ENCODE assay signal across 14 cellular contexts in genomic region chr21:15430577-15430976, GRCh38.
"Had no signal": no experiment of that assay in that cellular context is flagged by ENCODE, and none has a peak within 500 bp of the region (broad histone marks: within the 10 kb centered on the region; RNA-seq: fewer than 3 reads in every experiment).

No MANE protein-coding gene starts in this region.

- H3K4me1 ChIP-seq: foreskin keratinocyte had no signal

- H3K9me3 ChIP-seq: ovary, stomach had no signal

- H3K27ac ChIP-seq: ovary, stomach, WERI-Rb-1 had no signal

- DNase-seq: activated CD4-positive, alpha-beta T cell treated with anti-CD3 and anti-CD28 coated beads for 4 hours; activated CD8-positive, alpha-beta memory T cell treated with anti-CD3 and anti-CD28 coated beads, Interleukin-2, amount 50 U/mL, for 48 hours; activated CD8-positive, alpha-beta T cell treated with anti-CD3 and anti-CD28 coated beads, Interleukin-2, amount 10 ng/mL, durations not matched to agents 7 days and 5 days; activated naive CD4-positive, alpha-beta T cell treated with Interleukin-2 at 50 U/mL for 16 hours; central memory CD4-positive, alpha-beta T cell; cortex of kidney; effector memory CD4-positive, alpha-beta T cell; foreskin keratinocyte; head of caudate nucleus; ovary; small intestine; stomach; T-cell had no signal

- H3K4me3 ChIP-seq: ovary, stomach had no signal

- H3K27me3 ChIP-seq: foreskin keratinocyte, ovary, stomach had no signal

- H3K36me3 ChIP-seq: ovary, stomach, WERI-Rb-1 had no signal

- ATAC-seq: activated CD8-positive, alpha-beta T cell treated with anti-CD3 and anti-CD28 coated beads, Interleukin-2, amount 10 ng/mL, durations not matched to agents 7 days and 5 days; foreskin keratinocyte; T-cell had no signal
